Comparison of ENCODE assay signal across 1 cellular context in the genomic region with DNA sequence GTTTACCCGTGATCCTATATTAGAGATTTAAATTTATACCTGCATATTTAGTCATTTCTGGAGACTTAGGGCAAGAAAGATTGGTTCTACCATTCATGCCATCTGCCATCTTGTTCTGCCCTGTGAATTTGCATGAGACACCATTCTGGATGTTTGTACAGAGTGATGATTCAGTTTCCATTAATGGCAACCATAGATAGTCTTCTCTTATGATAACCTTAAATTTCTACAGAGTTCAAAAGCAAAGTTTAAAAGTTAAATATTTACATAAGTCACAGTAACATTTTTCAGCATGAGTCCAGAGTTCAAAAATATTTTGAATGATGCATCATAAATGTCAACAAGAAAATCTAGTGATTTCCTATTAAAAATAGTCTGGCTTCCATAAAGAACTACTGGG.
TF ChIP-seq lines count a peak whose summit lies in the region.

No MANE protein-coding gene starts in this region.

TF ChIP-seq in IMR-90, 13 proteins besides CTCF, POLR2A, EP300 and RAD21:
- no peak for TF ChIP-seq RCOR1 (IDR thresholded peaks at IDR 0.05; ENCODE audit: insufficient replicate concordance, low read length)
